Comparison of ENCODE assay signal across 12 cellular contexts in the genomic region with DNA sequence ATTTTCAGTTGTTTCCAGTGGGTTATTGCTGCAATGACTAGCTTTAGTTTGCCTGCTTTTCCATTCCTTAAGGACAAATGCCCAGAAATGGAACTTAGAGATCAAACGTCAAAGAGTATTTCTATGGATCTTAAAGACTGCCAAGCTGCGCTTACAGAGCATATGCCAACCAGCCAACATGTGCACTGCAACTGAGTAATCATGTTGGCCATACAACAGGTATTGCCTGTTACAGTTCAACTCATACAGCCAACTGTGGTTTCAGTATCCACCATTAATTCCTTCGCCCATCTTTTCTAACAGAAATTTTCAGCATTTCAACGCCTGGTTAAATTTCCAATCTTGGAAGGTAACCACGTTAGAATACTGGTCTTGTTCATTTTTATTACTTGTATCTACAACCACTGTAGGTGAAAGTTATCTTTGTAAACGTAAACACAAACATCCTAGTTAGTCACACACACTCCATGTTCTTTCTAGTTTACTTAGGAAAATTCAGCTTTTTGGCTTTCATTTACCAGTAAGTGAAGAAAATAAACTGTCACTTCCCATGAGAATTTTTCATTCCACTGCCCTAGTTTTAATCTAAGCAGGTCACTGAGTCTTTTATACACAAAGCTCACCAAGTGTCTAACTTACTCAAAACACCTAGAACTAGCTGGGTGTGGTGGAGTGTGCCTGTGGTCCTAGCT. TPM values are rescaled to one million over a fixed set of nuclear protein-coding genes. Genes with fewer than 3 reads are reported as not detected.
DNase-seq lines count a peak whose midpoint lies in the region; FAIRE-seq and TF ChIP-seq lines count a peak whose summit lies in the region.
"Had no signal": no experiment of that assay in that cellular context is flagged by ENCODE, and none has a peak within 500 bp of the region (broad histone marks: within the 10 kb centered on the region; RNA-seq: fewer than 3 reads in every experiment).

No MANE protein-coding gene starts in this region.

- no peak overlapping the region for H3K18ac ChIP-seq in mesendoderm (ENCODE audit: low read length)

- TF ChIP-seq CTCF in BE2C (IDR thresholded peaks at IDR 0.05; ENCODE audit: low read depth, low read length) (no peak), HEK293 (tag by site-specific recombination; IDR thresholded peaks at IDR 0.05) (no peak), kidney (IDR thresholded peaks at IDR 0.05; ENCODE audit: borderline replicate concordance, extremely low read depth, insufficient read depth) (no peak)

- no peak overlapping the region for H2BK15ac ChIP-seq in mesendoderm (replicated peaks; ENCODE audit: low read depth)

- DNase-seq in BE2C (no peak), mesendoderm (no peak), activated gamma-delta T cell treated with Interleukin-2 at 50 U/mL for 16 hours (no peak), kidney (no peak), KBM-7 (no peak), caudate nucleus (lab: John Stamatoyannopoulos, UW) (no peak)
- DNase-seq in activated T-helper 1 cell treated with anti-CD3 and anti-CD28 coated beads, Interleukin-12 subunit alpha, Interleukin-12 subunit beta, Interleukin-2, Interleukin-4 antibody, amounts not matched to agents 30 ng/mL and 10 ng/mL and 1 ng/mL, durations not matched to agents 14 hours and 24 hours and 36 hours (ENCODE audit: low spot score), result no peak
- DNase-seq: naive thymus-derived CD8-positive, alpha-beta T cell; NCI-H345; Right ventricle myocardium superior; stimulated activated CD4-positive, alpha-beta T cell treated with anti-CD3 and anti-CD28 coated beads, Interleukin-12 subunit alpha, Interleukin-12 subunit beta, amount 100 ng/mL, for 4 hours had no signal

- no peaks in the 10 kb centered on the region for H3K9me3 Mint-ChIP-seq in activated T-helper 1 cell treated with anti-CD3 and anti-CD28 coated beads, Interleukin-12 subunit alpha, Interleukin-12 subunit beta, Interleukin-2, Interleukin-4 antibody, amounts not matched to agents 30 ng/mL and 10 ng/mL and 1 ng/mL, durations not matched to agents 14 hours and 24 hours and 36 hours
- H3K9me3 Mint-ChIP-seq: naive thymus-derived CD8-positive, alpha-beta T cell had no signal

- peaks cover 50% of the 10 kb centered on the region for H3K79me2 ChIP-seq in mesendoderm (ENCODE audit: control insufficient read depth, insufficient read depth, low read length)

- no CpG with 5 or more reads among the region's 6 CpGs for WGBS in mesendoderm (ENCODE audit: extremely low coverage, insufficient coverage, low lambda C conversion rate)

- no peak overlapping the region for H4K8ac ChIP-seq in mesendoderm (ENCODE audit: low read depth, low read length)

- peak overlapping the region; percentile 58 for H3K56ac ChIP-seq in mesendoderm (ENCODE audit: low read length)

- POLR2A ChIA-PET in HEK293 (lab: Yijun Ruan, JAX), result no interaction called here

- CTCF ChIA-PET in HEK293 (lab: Yijun Ruan, JAX), result interaction anchor here (0.6 to 1.1 kb wide), 2 partner anchors 131 to 624 kb away, joined by 3 to 4 read pairs; no protein-coding TSS in a partner anchor

- no peak overlapping the region for H3K4ac ChIP-seq in mesendoderm (ENCODE audit: low read depth, low read length)

- peak overlapping the region; percentile 69 for H3K27ac Mint-ChIP-seq in activated T-helper 1 cell treated with anti-CD3 and anti-CD28 coated beads, Interleukin-12 subunit alpha, Interleukin-12 subunit beta, Interleukin-2, Interleukin-4 antibody, amounts not matched to agents 30 ng/mL and 10 ng/mL and 1 ng/mL, durations not matched to agents 14 hours and 24 hours and 36 hours

- FAIRE-seq in kidney (lab: Jason Lieb, UNC), result no peak

- H2BK5ac ChIP-seq in mesendoderm (ENCODE audit: low read length), result no peak overlapping the region

- H3K4me3 Mint-ChIP-seq in activated T-helper 1 cell treated with anti-CD3 and anti-CD28 coated beads, Interleukin-12 subunit alpha, Interleukin-12 subunit beta, Interleukin-2, Interleukin-4 antibody, amounts not matched to agents 30 ng/mL and 10 ng/mL and 1 ng/mL, durations not matched to agents 14 hours and 24 hours and 36 hours, result peak overlapping the region; percentile 97

- H3K27me3 ChIP-seq in BE2C (no peaks in the 10 kb centered on the region), mesendoderm (ENCODE audit: insufficient read depth, low read length, poor library complexity) (no peaks in the 10 kb centered on the region)

- peaks cover 81% of the 10 kb centered on the region for H3K36me3 Mint-ChIP-seq in activated T-helper 1 cell treated with anti-CD3 and anti-CD28 coated beads, Interleukin-12 subunit alpha, Interleukin-12 subunit beta, Interleukin-2, Interleukin-4 antibody, amounts not matched to agents 30 ng/mL and 10 ng/mL and 1 ng/mL, durations not matched to agents 14 hours and 24 hours and 36 hours (ENCODE audit: low read depth)

- H3K36me3 ChIP-seq in BE2C (peaks cover 84% of the 10 kb centered on the region), HEK293 (ENCODE audit: control insufficient read depth in 2 of 2, insufficient read depth in 1 of 2, low read length in 2 of 2) (peaks cover 31 to 86% of the 10 kb centered on the region in 2 experiments), mesendoderm (ENCODE audit: control insufficient read depth, insufficient read depth, low read length) (peaks cover 30% of the 10 kb centered on the region), kidney (ENCODE audit: control insufficient read depth in 1 of 2, insufficient read depth in 2 of 2, low read length in 2 of 2) (peaks cover 43 to 57% of the 10 kb centered on the region in 2 donors)

- H3K4me1 Mint-ChIP-seq in activated T-helper 1 cell treated with anti-CD3 and anti-CD28 coated beads, Interleukin-12 subunit alpha, Interleukin-12 subunit beta, Interleukin-2, Interleukin-4 antibody, amounts not matched to agents 30 ng/mL and 10 ng/mL and 1 ng/mL, durations not matched to agents 14 hours and 24 hours and 36 hours (ENCODE audit: low read depth), result peaks cover 48% of the 10 kb centered on the region

- H3K9me3 ChIP-seq in BE2C (no peaks in the 10 kb centered on the region), HEK293 (ENCODE audit: control insufficient read depth, insufficient read depth, low read depth, low read length) (no peaks in the 10 kb centered on the region), kidney (ENCODE audit: control insufficient read depth in 1 of 2, low read length in 2 of 2) (no peaks in the 10 kb centered on the region)

- H3K4me3 ChIP-seq in BE2C (ENCODE audit: low read depth, low read length), result 0 out of 2 replicates have a peak overlapping the region, but pooled peaks have one; percentile 98
- no peak overlapping the region for H3K4me3 ChIP-seq in HEK293 (ENCODE audit: low read depth, low read length)
- no peak overlapping the region for H3K4me3 ChIP-seq in mesendoderm (ENCODE audit: low read length)
- H3K4me3 ChIP-seq in kidney (ENCODE audit: low read length in 2 of 2), result no peak overlapping the region

- peaks cover 2% of the 10 kb centered on the region for H3K27me3 Mint-ChIP-seq in activated T-helper 1 cell treated with anti-CD3 and anti-CD28 coated beads, Interleukin-12 subunit alpha, Interleukin-12 subunit beta, Interleukin-2, Interleukin-4 antibody, amounts not matched to agents 30 ng/mL and 10 ng/mL and 1 ng/mL, durations not matched to agents 14 hours and 24 hours and 36 hours (ENCODE audit: insufficient read depth)
- H3K27me3 Mint-ChIP-seq: naive thymus-derived CD8-positive, alpha-beta T cell had no signal

- H3K9ac ChIP-seq in mesendoderm (ENCODE audit: low read length), result peak overlapping the region; percentile 52
- H3K9ac ChIP-seq in kidney (ENCODE audit: low read length in 2 of 2), result no peak overlapping the region

- in situ Hi-C loops in KBM-7 (cut with MboI; ENCODE audit: low pct_unique_long_range_greater_than_20kb, low sequenced_read_pairs), result no loop called here

- no peak overlapping the region for H2AK5ac ChIP-seq in mesendoderm (ENCODE audit: low read length)

- no peak overlapping the region for H4K5ac ChIP-seq in mesendoderm (ENCODE audit: low read length)

- H3K79me1 ChIP-seq in mesendoderm (ENCODE audit: low read length), result peaks cover 15% of the 10 kb centered on the region

- H3K27ac ChIP-seq in HEK293 (ENCODE audit: extremely low read depth, low read depth, low read length) (no peak overlapping the region), mesendoderm (ENCODE audit: low read depth, low read length) (no peak overlapping the region), kidney (ENCODE audit: low read depth in 2 of 2, low read length in 2 of 2) (no peak overlapping the region), caudate nucleus (ENCODE audit: low read depth, low read length) (no peak overlapping the region)

- intact Hi-C loops in activated T-helper 1 cell treated with anti-CD3 and anti-CD28 coated beads, Interleukin-12 subunit alpha, Interleukin-12 subunit beta, Interleukin-2, Interleukin-4 antibody, amounts not matched to agents 30 ng/mL and 10 ng/mL and 1 ng/mL, durations not matched to agents 14 hours and 24 hours and 36 hours (cut with micrococcal nuclease), result no loop called here
- intact Hi-C loops in kidney (cut with DNase I), result no loop called here

- H3K4me1 ChIP-seq in BE2C (no peaks in the 10 kb centered on the region), HEK293 (ENCODE audit: control insufficient read depth, insufficient read depth, low read length) (no peaks in the 10 kb centered on the region), mesendoderm (ENCODE audit: control insufficient read depth, low read depth, low read length) (peaks cover 9% of the 10 kb centered on the region), kidney (ENCODE audit: control insufficient read depth in 1 of 2, insufficient read depth in 1 of 2, low read depth in 1 of 2, low read length in 2 of 2) (peaks cover 4 to 12% of the 10 kb centered on the region in 2 donors)

- H3K23ac ChIP-seq in mesendoderm (ENCODE audit: low read length), result no peak overlapping the region

- H2BK120ac ChIP-seq in mesendoderm (ENCODE audit: low read depth, low read length), result no peak overlapping the region

- H3K4me2 ChIP-seq in mesendoderm (ENCODE audit: low read length), result peak overlapping the region; percentile 33

TF ChIP-seq in HEK293, 187 proteins besides CTCF, POLR2A, EP300 and RAD21 (continues in another document):
- peak; percentile 85 for TF ChIP-seq PRDM1 (tag by site-specific recombination; IDR thresholded peaks at IDR 0.05)

RNA-seq across cellular contexts. Expression of gene RPL32, which starts 3.9 kb away (rescaled TPM):
- 1,285 TPM for polyA plus RNA-seq in BE2C (2012; ENCODE audit: insufficient read depth, insufficient read length, low read depth)
- total RNA-seq in activated T-helper 1 cell treated with anti-CD3 and anti-CD28 coated beads, Interleukin-12 subunit alpha, Interleukin-12 subunit beta, Interleukin-2, Interleukin-4 antibody, amounts not matched to agents 30 ng/mL and 10 ng/mL and 1 ng/mL, durations not matched to agents 14 hours and 24 hours and 36 hours, result 1,952 and 1,970 TPM in 2 replicates
- polyA plus RNA-seq in mesendoderm (2013, experiment 1 of 2), result 1,879 TPM
- polyA plus RNA-seq in mesendoderm (2013, experiment 2 of 2), result 1,970 TPM
- 1,227 TPM for total RNA-seq in kidney
- polyA plus RNA-seq in kidney (ENCODE audit: insufficient read depth, low read depth, low replicate concordance), result 2,612 TPM

RNA-seq across cellular contexts. Expression of gene CAND2, which starts 41.0 kb away (rescaled TPM):
- polyA plus RNA-seq in BE2C (2012; ENCODE audit: insufficient read depth, insufficient read length, low read depth), result 1.6 TPM
- total RNA-seq in activated T-helper 1 cell treated with anti-CD3 and anti-CD28 coated beads, Interleukin-12 subunit alpha, Interleukin-12 subunit beta, Interleukin-2, Interleukin-4 antibody, amounts not matched to agents 30 ng/mL and 10 ng/mL and 1 ng/mL, durations not matched to agents 14 hours and 24 hours and 36 hours, result 0.29 TPM in 2 replicates
- 1.7 TPM for polyA plus RNA-seq in mesendoderm (2013, experiment 1 of 2)
- polyA plus RNA-seq in mesendoderm (2013, experiment 2 of 2), result 1.4 TPM
- total RNA-seq in kidney, result 7.1 TPM
- polyA plus RNA-seq in kidney (ENCODE audit: insufficient read depth, low read depth, low replicate concordance), result 3.9 TPM
